19 cellular contexts compared by ENCODE assay signal in the genomic region with DNA sequence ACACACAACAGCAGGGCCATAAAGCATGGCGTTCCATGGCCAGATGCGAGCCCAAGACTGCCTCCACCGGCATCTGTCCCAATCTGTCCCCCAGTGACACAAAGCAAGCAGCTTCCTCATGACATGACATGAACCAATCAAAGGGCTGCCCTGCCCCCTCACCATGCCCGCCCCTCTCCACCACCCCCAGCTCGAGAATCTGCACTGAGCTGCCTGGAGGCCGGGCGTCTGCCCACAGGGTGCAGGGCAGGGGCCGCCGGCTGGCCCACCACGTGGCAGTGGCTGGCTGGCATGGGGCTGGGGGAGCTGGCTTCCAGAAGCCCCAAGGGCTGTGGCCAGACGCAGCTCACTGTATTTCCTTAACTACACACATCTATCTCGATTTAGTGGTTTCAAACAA. TPM values are rescaled to one million over a fixed set of nuclear protein-coding genes. Genes with fewer than 3 reads are reported as not detected.
DNase-seq lines count a peak whose midpoint lies in the region; ATAC-seq, FAIRE-seq and TF ChIP-seq lines count a peak whose summit lies in the region.
"Had no signal": no experiment of that assay in that cellular context is flagged by ENCODE, and none has a peak within 500 bp of the region (broad histone marks: within the 10 kb centered on the region; RNA-seq: fewer than 3 reads in every experiment).

No MANE protein-coding gene starts in this region.

- WGBS in heart right ventricle, 2 donors, result 51 to 64% methylated on average over 12 of the region's 12 CpGs
- 5% methylated on average over 12 of the region's 12 CpGs for WGBS in K562 (ENCODE audit: insufficient coverage, low coverage, missing lambda C conversion rate)

- H3K4me1 ChIP-seq in heart right ventricle (peaks cover 0 to 3% (median 0%) of the 10 kb centered on the region in 9 donors), K562 (replicated peaks in 1 of 2; ENCODE audit: control insufficient read depth in 2 of 2, insufficient read depth in 2 of 2, low read length in 2 of 2) (peaks cover 0 to 49% of the 10 kb centered on the region in 2 experiments; a peak in 3 of 5 replicates), kidney (ENCODE audit: control insufficient read depth in 1 of 2, insufficient read depth in 1 of 2, low read depth in 1 of 2, low read length in 2 of 2) (no peaks in the 10 kb centered on the region)
- H3K4me1 ChIP-seq: A549 had no signal

- ATAC-seq in Right ventricle myocardium superior (ENCODE audit: poor library complexity), result no peak
- no peak for ATAC-seq in heart right ventricle
- ATAC-seq in K562, result peak; percentile 78
- no peak for ATAC-seq in HG03457 (IDR thresholded peaks at IDR 0.05; ENCODE audit: unreplicated experiment)
- no peak for ATAC-seq in HG02884 (IDR thresholded peaks at IDR 0.05; ENCODE audit: unreplicated experiment)
- ATAC-seq: A549 had no signal

- in situ Hi-C loops in K562 (cut with MboI), result no loop called here

- FAIRE-seq in K562 (lab: Jason Lieb, UNC), result peak; percentile 70
- no peak for FAIRE-seq in kidney (lab: Jason Lieb, UNC)
- FAIRE-seq: A549, H54, RCC 7860 had no signal

- DNase-seq in Right ventricle myocardium superior (peak; percentile 22), heart right ventricle (no peak), K562 (ENCODE audit: extremely low read depth in 1 of 4, low spot score in 3 of 4) (peak; percentile 35 to 72 (median 67)), kidney (peak; percentile 49), superior temporal gyrus (ENCODE audit: extremely low spot score) (peak; percentile 64)
- no peak for DNase-seq in stimulated activated CD4-positive, alpha-beta T cell treated with anti-CD3 and anti-CD28 coated beads, Interleukin-4, amount 100 ng/mL, for 24 hours
- DNase-seq: activated CD4-positive, CD25-positive, alpha-beta regulatory T cell treated with anti-CD3 and anti-CD28 coated beads, Interleukin-2, amount 50 U/mL, for 72 hours; activated naive CD4-positive, alpha-beta T cell treated with anti-CD3 and anti-CD28 coated beads, Interleukin-2, amount 50 U/mL, for 16 hours; EL; mesenchymal stem cell; NCI-H1930; NCI-H69; T-helper 1 cell had no signal

- intact Hi-C loops in Right ventricle myocardium superior (cut with DNase I) (no loop called here), heart right ventricle (cut with DNase I) (loop anchor here in 1 of 10 donors (2.0 kb wide), 1 partner anchor 13 kb away; no protein-coding TSS in a partner anchor), K562 (cut with micrococcal nuclease) (no loop called here), kidney (cut with DNase I) (no loop called here)

- no peaks in the 10 kb centered on the region for H3K9me1 ChIP-seq in K562 (ENCODE audit: control insufficient read depth, insufficient read depth, low read length)

- no TSS peak for BruUV-seq in K562 (replicated peaks; lab: Mats Ljungman, UMichigan)

- H3K36me3 ChIP-seq in heart right ventricle (peaks cover 0 to 24% (median 0%) of the 10 kb centered on the region in 9 donors), K562 (ENCODE audit: control insufficient read depth, insufficient read depth, low read length) (no peaks in the 10 kb centered on the region), kidney (ENCODE audit: control insufficient read depth in 1 of 2, insufficient read depth in 2 of 2, low read length in 2 of 2) (no peaks in the 10 kb centered on the region)

- H4K20me1 ChIP-seq in K562 (replicated peaks; ENCODE audit: control insufficient read depth, insufficient read depth, low read length), result 0 out of 2 replicates have a peak, but pooled peaks cover 11% of the 10 kb centered on the region

- H3K9ac ChIP-seq in K562 (ENCODE audit: insufficient read depth in 1 of 2, low read depth in 2 of 2, low read length in 2 of 2) (peak overlapping the region in 1 of 2 experiments; percentile 56; a peak in 1 of 4 replicates), kidney (ENCODE audit: low read length in 2 of 2) (no peak overlapping the region)

- H3K79me2 ChIP-seq in K562 (ENCODE audit: control insufficient read depth, insufficient read depth, low read length), result no peaks in the 10 kb centered on the region

- H3K9me3 ChIP-seq in heart right ventricle (no peaks in the 10 kb centered on the region), K562 (replicated peaks; ENCODE audit: control insufficient read depth, insufficient read depth, low read depth, low read length) (no peaks in the 10 kb centered on the region; the same call in 1 of the 2 replicates), kidney (ENCODE audit: control insufficient read depth in 1 of 2, low read length in 2 of 2) (no peaks in the 10 kb centered on the region)
- H3K9me3 ChIP-seq: A549, upper lobe of left lung had no signal

- H3K27me3 ChIP-seq in heart right ventricle (no peaks in the 10 kb centered on the region), K562 (ENCODE audit: control insufficient read depth in 2 of 2, insufficient read depth in 2 of 2, low read length in 2 of 2) (peaks cover 24 to 60% of the 10 kb centered on the region in 2 experiments)
- H3K27me3 ChIP-seq: upper lobe of left lung had no signal

- no peak for TF ChIP-seq POLR2A in K562 (conservative IDR thresholded peaks at IDR 0.05)

- no peak overlapping the region for H3K4me3 ChIP-seq in heart right ventricle
- H3K4me3 ChIP-seq in K562, result no peak overlapping the region
- no peak overlapping the region for H3K4me3 ChIP-seq in kidney (ENCODE audit: low read length in 2 of 2)
- H3K4me3 ChIP-seq: A549, upper lobe of left lung had no signal

- TF ChIP-seq RAD21 in K562 (CRISPR knock-in tag; conservative IDR thresholded peaks at IDR 0.05 in 1 of 2, IDR thresholded peaks at IDR 0.05 in 1 of 2), result no peak

- POLR2A ChIA-PET in K562 (lab: Yijun Ruan, JAX), result interaction anchor here (0.7 to 2.0 kb wide), 2 partner anchors 13 to 179 kb away, joined by 3 to 4 read pairs; no protein-coding TSS in a partner anchor

- 0 out of 2 replicates have a peak overlapping the region, but pooled peaks have one; percentile 36 for H2AFZ ChIP-seq in K562 (ENCODE audit: low read depth, low read length)

- TF ChIP-seq CTCF in heart right ventricle (IDR thresholded peaks at IDR 0.05) (no peak), K562 (IDR thresholded peaks at IDR 0.05 in 2 of 3, conservative IDR thresholded peaks at IDR 0.05 in 1 of 3; ENCODE audit: insufficient read depth in 2 of 3, low read depth in 1 of 3, low read length in 3 of 3) (no peak), kidney (IDR thresholded peaks at IDR 0.05; ENCODE audit: borderline replicate concordance, extremely low read depth, insufficient read depth) (no peak)

- TF ChIP-seq EP300 in K562 (IDR thresholded peaks at IDR 0.05; ENCODE audit: low read length), result no peak

- CTCF ChIA-PET in K562 (lab: Yijun Ruan, JAX; ENCODE audit: low intra/inter-chr PET ratio), result no interaction called here

- H3K4me2 ChIP-seq in K562 (ENCODE audit: insufficient read depth, low read length), result peak overlapping the region; percentile 27; the same call in 1 of the 2 replicates
- H3K4me2 ChIP-seq: A549 had no signal

- no peak overlapping the region for H3K27ac ChIP-seq in heart right ventricle
- no peak overlapping the region for H3K27ac ChIP-seq in K562 (ENCODE audit: extremely low read depth, low read depth, low read length)
- H3K27ac ChIP-seq in kidney (ENCODE audit: low read depth in 2 of 2, low read length in 2 of 2), result no peak overlapping the region
- H3K27ac ChIP-seq: A549, upper lobe of left lung had no signal

TF ChIP-seq in K562, 482 proteins besides CTCF, POLR2A, EP300 and RAD21 (continues in another document):
- TF ChIP-seq NFRKB (IDR thresholded peaks at IDR 0.05; ENCODE audit: low read depth) (no peak), ZNF644 (tag; IDR thresholded peaks at IDR 0.05; ENCODE audit: low read depth) (no peak), TBP (optimal IDR thresholded peaks at IDR 0.05; ENCODE audit: low read depth, low read length) (no peak)

RNA-seq across cellular contexts. Expression of a gene that starts 27.8 kb away (rescaled TPM):
- total RNA-seq in Right ventricle myocardium superior, result 0.59 TPM
- 10 to 100 TPM in 5 of 10 donors, 1 to 10 TPM in 3, under 1 TPM in 2; 0.39 to 27.9 (median 8.6) TPM for total RNA-seq in heart right ventricle
- under 1 TPM; 0.39 to 0.80 TPM for polyA plus RNA-seq in heart right ventricle
- total RNA-seq in K562 (2011; cell fraction: chromatin; rRNA removed; ENCODE audit: low replicate concordance), result 0.44 and 0.51 TPM in 2 replicates
- 0.26 and 0.67 TPM in 2 replicates for total RNA-seq in K562 (2011; cell fraction: nucleolus; rRNA removed)
- 0.37 and 0.61 TPM in 2 replicates for total RNA-seq in K562 (2011; cell fraction: nucleoplasm; rRNA removed)
- total RNA-seq in K562 (2014; rRNA removed), result 0.04 TPM in 1 of 2 replicates, not detected in the other
- 0.04 TPM in 1 of 2 replicates, not detected in the other for total RNA-seq in K562 (2014; rRNA removed; fragmentation: Illumina TruSeq; extraction: Trizol)
- not detected in 2 replicates for total RNA-seq in K562 (2015; rRNA removed; fragmentation: Illumina TruSeq; extraction: Trizol)
- 0.04 and 0.16 TPM in 2 replicates for total RNA-seq in K562 (2021)
- 0.10 and 0.12 TPM in 2 replicates for polyA plus RNA-seq in K562 (2011; rRNA removed)
- 0.09 and 0.19 TPM in 2 replicates for polyA plus RNA-seq in K562 (2011; cell fraction: cytosol; rRNA removed)
- 0.30 and 0.39 TPM in 2 replicates for polyA plus RNA-seq in K562 (2011; cell fraction: nucleus; rRNA removed)
- 0.12 and 0.19 TPM in 2 replicates for polyA plus RNA-seq in K562 (2012)
- polyA plus RNA-seq in K562 (2014; fragmentation: Illumina TruSeq; extraction: Trizol), result 0.03 and 0.07 TPM in 2 replicates
- polyA plus RNA-seq in K562 (2014; fragmentation: Nextera tagmentation; extraction: Ambion mirVana), result not detected
- polyA plus RNA-seq in K562 (2014; rRNA removed), result 0.07 and 0.17 TPM in 2 replicates
- polyA minus RNA-seq in K562 (2011; rRNA and poly(A)+ RNA removed), result 0.25 and 0.36 TPM in 2 replicates
- polyA minus RNA-seq in K562 (2011; cell fraction: cytosol; rRNA and poly(A)+ RNA removed), result 0.46 TPM in 1 of 2 replicates, not detected in the other
- 0.11 and 0.13 TPM in 2 replicates for polyA minus RNA-seq in K562 (2011; cell fraction: nucleus; rRNA and poly(A)+ RNA removed)
- 3.1 TPM for total RNA-seq in kidney
- 0.58 TPM for polyA plus RNA-seq in kidney (ENCODE audit: insufficient read depth, low read depth, low replicate concordance)

Comparison
In these comparisons a context has a peak if more than half of its experiments do, and no peak if none do; other contexts are left out.
1. DNase-seq: peak in Right ventricle myocardium superior (single experiment), K562 (4 of 4), kidney (single experiment) and superior temporal gyrus (single experiment); none in heart right ventricle (0 of 2) and stimulated activated CD4-positive, alpha-beta T cell treated with anti-CD3 and anti-CD28 coated beads, Interleukin-4, amount 100 ng/mL, for 24 hours (single experiment).